8 cellular contexts compared by ENCODE assay signal in the genomic region with DNA sequence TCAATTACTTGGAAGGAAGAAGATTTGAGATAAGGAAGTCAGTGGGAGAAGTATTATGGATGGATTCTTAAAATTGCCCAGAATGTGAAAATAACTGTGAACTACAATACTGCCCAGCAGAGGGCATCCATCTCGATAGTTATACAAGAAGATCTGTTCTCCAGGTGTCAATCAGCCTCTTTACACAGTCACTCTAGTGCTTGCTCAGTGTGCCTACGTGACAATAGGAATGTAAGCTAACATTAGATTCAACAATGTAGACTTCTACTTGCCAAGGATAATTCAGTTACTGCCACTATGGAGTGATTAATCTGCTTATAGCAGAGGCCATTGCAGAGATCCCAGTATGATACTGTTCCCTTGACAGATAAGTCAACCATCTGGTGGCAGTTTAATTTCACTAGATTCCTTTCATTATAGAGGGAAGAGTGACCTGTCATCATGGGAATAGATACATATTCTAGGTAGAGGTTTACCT. TPM values are rescaled to one million over a fixed set of nuclear protein-coding genes. Genes with fewer than 3 reads are reported as not detected.
A peak's percentile ranks its signal among the peaks of the same experiment; 100 is the strongest.
DNase-seq lines count a peak whose midpoint lies in the region; ATAC-seq and TF ChIP-seq lines count a peak whose summit lies in the region.

No MANE protein-coding gene starts in this region.

- H3K36me3 Mint-ChIP-seq in activated CD4-positive, alpha-beta T cell treated with anti-CD3 and anti-CD28 coated beads, Interleukin-2, amount 10 ng/mL, durations not matched to agents 7 days and 5 days (ENCODE audit: low read depth): peaks cover 3% of the 10 kb centered on the region

- peaks cover 7% of the 10 kb centered on the region for H3K27me3 Mint-ChIP-seq in activated CD4-positive, alpha-beta T cell treated with anti-CD3 and anti-CD28 coated beads, Interleukin-2, amount 10 ng/mL, durations not matched to agents 7 days and 5 days

- H3K4me1 Mint-ChIP-seq in activated CD4-positive, alpha-beta T cell treated with anti-CD3 and anti-CD28 coated beads, Interleukin-2, amount 10 ng/mL, durations not matched to agents 7 days and 5 days: peaks cover 10% of the 10 kb centered on the region

- peak; percentile 74 for TF ChIP-seq CTCF in foreskin keratinocyte (conservative IDR thresholded peaks at IDR 0.05)

- H3K9me3 Mint-ChIP-seq in activated CD4-positive, alpha-beta T cell treated with anti-CD3 and anti-CD28 coated beads, Interleukin-2, amount 10 ng/mL, durations not matched to agents 7 days and 5 days: no peaks in the 10 kb centered on the region

- CTCF ChIA-PET in activated CD4-positive, alpha-beta T cell treated with anti-CD3 and anti-CD28 coated beads, Interleukin-2, amount 10 ng/mL, durations not matched to agents 7 days and 5 days (lab: Charles Lee): interaction anchor here (0.6 to 1.7 kb wide), 6 partner anchors 11 to 539 kb away, joined by 3 to 5 read pairs (median 4); a partner anchor contains a TSS

- ATAC-seq in HG02885 (IDR thresholded peaks at IDR 0.05; ENCODE audit: poor library complexity, unreplicated experiment) (peak; percentile 81), foreskin keratinocyte (peak; percentile 59)

- no peak overlapping the region for H3K4me3 Mint-ChIP-seq in activated CD4-positive, alpha-beta T cell treated with anti-CD3 and anti-CD28 coated beads, Interleukin-2, amount 10 ng/mL, durations not matched to agents 7 days and 5 days

- no peak overlapping the region for H3K27ac Mint-ChIP-seq in activated CD4-positive, alpha-beta T cell treated with anti-CD3 and anti-CD28 coated beads, Interleukin-2, amount 10 ng/mL, durations not matched to agents 7 days and 5 days

- H3K27ac ChIP-seq in foreskin keratinocyte: no peak overlapping the region

- H3K27me3 ChIP-seq in foreskin keratinocyte: no peaks in the 10 kb centered on the region

- no peaks in the 10 kb centered on the region for H3K4me1 ChIP-seq in foreskin keratinocyte

- peak; percentile 46 for DNase-seq in stimulated activated CD4-positive, alpha-beta T cell treated with anti-CD3 and anti-CD28 coated beads, Interleukin-15, amount 100 ng/mL, for 24 hours
- DNase-seq in stimulated activated CD4-positive, alpha-beta T cell treated with anti-CD3 and anti-CD28 coated beads, Interleukin-12 subunit alpha, Interleukin-12 subunit beta, amount 100 ng/mL, for 4 hours: no peak
- DNase-seq in NCI-H2227 (lab: John Stamatoyannopoulos, UW; ENCODE audit: unreplicated experiment): peak; percentile 56
- peak; percentile 64 for DNase-seq in activated CD4-positive, alpha-beta T cell treated with anti-CD3 and anti-CD28 coated beads, Interleukin-2, amount 10 ng/mL, durations not matched to agents 7 days and 5 days
- peak; percentile 20 to 55 for DNase-seq in foreskin keratinocyte
- peak; percentile 71 for DNase-seq in renal cortical epithelial cell (ENCODE audit: low read depth)
- no peak for DNase-seq in GF-D8 (lab: John Stamatoyannopoulos, UW)

- POLR2A ChIA-PET in activated CD4-positive, alpha-beta T cell treated with anti-CD3 and anti-CD28 coated beads, Interleukin-2, amount 10 ng/mL, durations not matched to agents 7 days and 5 days (lab: Charles Lee): no interaction called here

RNA-seq across cellular contexts. Expression of a gene that starts 10.6 kb away (rescaled TPM):
- total RNA-seq in activated CD4-positive, alpha-beta T cell treated with anti-CD3 and anti-CD28 coated beads, Interleukin-2, amount 10 ng/mL, durations not matched to agents 7 days and 5 days: 10 to 100 TPM; 30.5 to 30.8 TPM
- total RNA-seq in foreskin keratinocyte (35.8 and 38.9 TPM in 2 replicates), renal cortical epithelial cell (42.4 and 69.9 TPM in 2 replicates)
- 8.9 and 11.5 TPM in 2 replicates for polyA plus RNA-seq in foreskin keratinocyte

RNA-seq across cellular contexts. Expression of a gene that starts 17.0 kb away (rescaled TPM):
- total RNA-seq in activated CD4-positive, alpha-beta T cell treated with anti-CD3 and anti-CD28 coated beads, Interleukin-2, amount 10 ng/mL, durations not matched to agents 7 days and 5 days: 1 to 10 TPM in 1 of 2 experiments, under 1 TPM in 1; 0.67 to 1.2 TPM
- total RNA-seq in foreskin keratinocyte: 1.8 and 3.4 TPM in 2 replicates
- polyA plus RNA-seq in foreskin keratinocyte: 1.0 and 1.8 TPM in 2 replicates
- total RNA-seq in renal cortical epithelial cell: 3.7 and 10.8 TPM in 2 replicates

Comparison
In these comparisons a context has a peak if more than half of its experiments do, and no peak if none do; other contexts are left out.
1. DNase-seq: peak in stimulated activated CD4-positive, alpha-beta T cell treated with anti-CD3 and anti-CD28 coated beads, Interleukin-15, amount 100 ng/mL, for 24 hours (single experiment), NCI-H2227 (single experiment), activated CD4-positive, alpha-beta T cell treated with anti-CD3 and anti-CD28 coated beads, Interleukin-2, amount 10 ng/mL, durations not matched to agents 7 days and 5 days (single experiment), foreskin keratinocyte (2 of 2) and renal cortical epithelial cell (single experiment); none in stimulated activated CD4-positive, alpha-beta T cell treated with anti-CD3 and anti-CD28 coated beads, Interleukin-12 subunit alpha, Interleukin-12 subunit beta, amount 100 ng/mL, for 4 hours (single experiment) and GF-D8 (single experiment).